ENCODE assay signal across 1 cellular context in the genomic region with DNA sequence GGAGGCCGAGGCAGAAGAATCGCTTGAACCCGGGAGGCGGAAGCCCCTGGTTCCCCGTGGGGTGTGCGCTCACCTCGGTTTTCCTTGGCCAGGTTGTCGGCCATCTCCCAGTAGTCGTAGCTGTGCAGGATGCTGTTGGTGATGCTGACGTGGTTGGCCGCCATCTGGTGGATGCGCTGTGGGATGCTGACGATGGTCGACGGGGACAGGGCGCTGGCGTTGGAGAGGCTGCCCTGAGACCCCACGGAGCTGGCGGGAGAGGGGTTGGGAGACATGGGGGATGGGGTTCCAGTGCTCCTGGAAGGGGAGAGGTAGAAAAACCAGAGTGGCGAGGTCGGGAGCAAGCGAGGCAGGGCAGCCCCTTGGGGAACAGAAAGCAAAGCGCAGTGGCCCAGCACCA.
TF ChIP-seq lines count a peak whose summit lies in the region.

No MANE protein-coding gene starts in this region.

TF ChIP-seq in K562, 482 proteins besides CTCF, POLR2A, EP300 and RAD21 (continued from another document):
- TF ChIP-seq ZNF511 (CRISPR knock-in tag; IDR thresholded peaks at IDR 0.05) (no peak), ZNF133 (CRISPR knock-in tag; IDR thresholded peaks at IDR 0.05) (no peak), ZNF311 (CRISPR knock-in tag; IDR thresholded peaks at IDR 0.05) (no peak), RCOR1 (IDR thresholded peaks at IDR 0.05; ENCODE audit: borderline replicate concordance in 1 of 2, low read depth in 2 of 2, low read length in 2 of 2) (peak in 1 of 2 experiments; percentile 84; a peak in 2 of 4 replicates), ETS2 (tag; IDR thresholded peaks at IDR 0.05; ENCODE audit: borderline replicate concordance, poor library complexity, severe bottlenecking) (no peak)
- TF ChIP-seq, protein P1, sequence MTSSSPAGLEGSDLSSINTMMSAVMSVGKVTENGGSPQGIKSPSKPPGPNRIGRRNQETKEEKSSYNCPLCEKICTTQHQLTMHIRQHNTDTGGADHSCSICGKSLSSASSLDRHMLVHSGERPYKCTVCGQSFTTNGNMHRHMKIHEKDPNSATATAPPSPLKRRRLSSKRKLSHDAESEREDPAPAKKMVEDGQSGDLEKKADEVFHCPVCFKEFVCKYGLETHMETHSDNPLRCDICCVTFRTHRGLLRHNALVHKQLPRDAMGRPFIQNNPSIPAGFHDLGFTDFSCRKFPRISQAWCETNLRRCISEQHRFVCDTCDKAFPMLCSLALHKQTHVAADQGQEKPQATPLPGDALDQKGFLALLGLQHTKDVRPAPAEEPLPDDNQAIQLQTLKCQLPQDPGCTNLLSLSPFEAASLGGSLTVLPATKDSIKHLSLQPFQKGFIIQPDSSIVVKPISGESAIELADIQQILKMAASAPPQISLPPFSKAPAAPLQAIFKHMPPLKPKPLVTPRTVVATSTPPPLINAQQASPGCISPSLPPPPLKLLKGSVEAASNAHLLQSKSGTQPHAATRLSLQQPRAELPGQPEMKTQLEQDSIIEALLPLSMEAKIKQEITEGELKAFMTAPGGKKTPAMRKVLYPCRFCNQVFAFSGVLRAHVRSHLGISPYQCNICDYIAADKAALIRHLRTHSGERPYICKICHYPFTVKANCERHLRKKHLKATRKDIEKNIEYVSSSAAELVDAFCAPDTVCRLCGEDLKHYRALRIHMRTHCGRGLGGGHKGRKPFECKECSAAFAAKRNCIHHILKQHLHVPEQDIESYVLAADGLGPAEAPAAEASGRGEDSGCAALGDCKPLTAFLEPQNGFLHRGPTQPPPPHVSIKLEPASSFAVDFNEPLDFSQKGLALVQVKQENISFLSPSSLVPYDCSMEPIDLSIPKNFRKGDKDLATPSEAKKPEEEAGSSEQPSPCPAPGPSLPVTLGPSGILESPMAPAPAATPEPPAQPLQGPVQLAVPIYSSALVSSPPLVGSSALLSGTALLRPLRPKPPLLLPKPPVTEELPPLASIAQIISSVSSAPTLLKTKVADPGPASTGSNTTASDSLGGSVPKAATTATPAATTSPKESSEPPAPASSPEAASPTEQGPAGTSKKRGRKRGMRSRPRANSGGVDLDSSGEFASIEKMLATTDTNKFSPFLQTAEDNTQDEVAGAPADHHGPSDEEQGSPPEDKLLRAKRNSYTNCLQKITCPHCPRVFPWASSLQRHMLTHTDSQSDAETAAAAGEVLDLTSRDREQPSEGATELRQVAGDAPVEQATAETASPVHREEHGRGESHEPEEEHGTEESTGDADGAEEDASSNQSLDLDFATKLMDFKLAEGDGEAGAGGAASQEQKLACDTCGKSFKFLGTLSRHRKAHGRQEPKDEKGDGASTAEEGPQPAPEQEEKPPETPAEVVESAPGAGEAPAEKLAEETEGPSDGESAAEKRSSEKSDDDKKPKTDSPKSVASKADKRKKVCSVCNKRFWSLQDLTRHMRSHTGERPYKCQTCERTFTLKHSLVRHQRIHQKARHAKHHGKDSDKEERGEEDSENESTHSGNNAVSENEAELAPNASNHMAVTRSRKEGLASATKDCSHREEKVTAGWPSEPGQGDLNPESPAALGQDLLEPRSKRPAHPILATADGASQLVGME (CRISPR knock-in tag; IDR thresholded peaks at IDR 0.05) = peak; percentile 25; the same call in 1 of the 2 replicates
